ENCODE assay signal across 21 cellular contexts in genomic region chr20:51609251-51609650, GRCh38.
"Had no signal": no experiment of that assay in that cellular context is flagged by ENCODE, and none has a peak within 500 bp of the region (broad histone marks: within the 10 kb centered on the region; RNA-seq: fewer than 3 reads in every experiment).

No MANE protein-coding gene starts in this region.

- ATAC-seq: gastroesophageal sphincter, heart left ventricle, left lobe of liver had no signal

- H3K27ac ChIP-seq: ascending aorta, esophagus muscularis mucosa, gastroesophageal sphincter, heart left ventricle, SK-N-MC, spleen, stomach, testis had no signal

- H3K4me1 ChIP-seq: ascending aorta, stomach, testis had no signal

- H3K4me3 ChIP-seq: ascending aorta, esophagus muscularis mucosa, gastroesophageal sphincter, heart left ventricle, lung, SK-N-MC, spleen, stomach, testis had no signal

- H3K9me3 ChIP-seq: ascending aorta, esophagus muscularis mucosa, gastroesophageal sphincter, heart left ventricle, spleen, stomach, testis had no signal

- H3K4me1 Mint-ChIP-seq: activated B cell treated with CpG ODN at 0.5 μM for 24 hours, nephron had no signal

- H3K27me3 ChIP-seq: ascending aorta, esophagus muscularis mucosa, gastroesophageal sphincter, heart left ventricle, stomach, testis had no signal

- H3K4me3 Mint-ChIP-seq: activated B cell treated with CpG ODN at 0.5 μM for 24 hours, nephron, type B pancreatic cell had no signal

- H3K9me3 Mint-ChIP-seq: activated B cell treated with CpG ODN at 0.5 μM for 24 hours, nephron, type B pancreatic cell had no signal

- H3K27me3 Mint-ChIP-seq: type B pancreatic cell had no signal

- H3K27ac Mint-ChIP-seq: activated B cell treated with CpG ODN at 0.5 μM for 24 hours, nephron, type B pancreatic cell had no signal

- DNase-seq: activated B cell treated with CpG ODN at 0.5 μM for 24 hours; activated CD4-positive, alpha-beta T cell treated with anti-CD3 and anti-CD28 coated beads, Interleukin-2, amount 50 U/mL, for 1 hour; activated gamma-delta T cell; effector CD8-positive, alpha-beta T cell; heart left ventricle; kidney; retina; SHP77; spleen; stimulated activated CD8-positive, alpha-beta memory T cell treated with anti-CD3 and anti-CD28 coated beads, Interleukin-4, amount 100 ng/mL, for 48 hours; stomach; T-helper 9 cell; testis had no signal
